Comparison of ENCODE assay signal across 22 cellular contexts in the genomic region with DNA sequence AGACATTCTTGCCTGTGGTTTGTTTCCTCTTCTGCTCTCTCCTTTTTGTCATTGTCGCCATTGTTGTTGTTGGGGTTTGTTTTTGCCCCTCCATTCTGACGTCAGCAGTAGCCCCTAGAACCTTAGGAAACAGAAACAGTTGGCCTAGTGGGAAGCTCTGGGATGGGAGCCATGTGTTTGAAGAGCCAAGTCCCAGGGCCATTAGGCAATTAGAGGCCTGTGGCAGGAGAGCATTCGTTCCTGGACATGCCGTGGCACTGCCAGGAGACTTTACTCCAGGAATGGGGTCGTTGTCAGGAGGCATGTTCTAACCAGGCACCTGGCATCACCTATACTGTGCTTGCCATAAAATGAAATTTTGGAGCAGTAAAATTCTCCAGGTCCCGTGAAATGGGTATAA.
"Had no signal": no experiment of that assay in that cellular context is flagged by ENCODE, and none has a peak within 500 bp of the region (broad histone marks: within the 10 kb centered on the region; RNA-seq: fewer than 3 reads in every experiment).

No MANE protein-coding gene starts in this region.

- ATAC-seq: foreskin keratinocyte; lower lobe of right lung; natural killer cell; pancreas; sciatic nerve; stimulated activated effector memory CD8-positive, alpha-beta T cell treated with anti-CD3 and anti-CD28 coated beads, Interleukin-12 subunit alpha, Interleukin-12 subunit beta, amount 100 ng/mL, for 72 hours had no signal

- DNase-seq: cortex of kidney; foreskin keratinocyte; glutamatergic neuron; heart right ventricle; hippocampal formation; left cardiac atrium; left ventricle myocardium inferior; lower lobe of right lung; natural killer cell; occipital lobe; pancreas; stimulated activated CD4-positive, alpha-beta T cell treated with anti-CD3 and anti-CD28 coated beads, Interleukin-12 subunit alpha, Interleukin-12 subunit beta, amount 100 ng/mL, for 4 hours; stimulated activated CD4-positive, alpha-beta T cell treated with anti-CD3 and anti-CD28 coated beads, Interleukin-2, amount 100 ng/mL, for 24 hours; stimulated activated CD4-positive, alpha-beta T cell treated with anti-CD3 and anti-CD28 coated beads, Interleukin-4, amount 100 ng/mL, for 24 hours; stimulated activated naive CD4-positive, alpha-beta T cell treated with Interleukin-2 at 50 U/mL for 16 hours; stomach; thyroid gland; trophoblast cell had no signal

- H3K9me3 ChIP-seq: heart right ventricle, left ventricle myocardium inferior, lower lobe of right lung, pancreas, stomach, thyroid gland had no signal

- H3K27me3 ChIP-seq: foreskin keratinocyte, heart right ventricle, pancreas, stomach, thyroid gland had no signal

- H3K4me1 ChIP-seq: foreskin keratinocyte, pancreas had no signal

- H3K36me3 ChIP-seq: heart right ventricle, left ventricle myocardium inferior, lower lobe of right lung, pancreas, thyroid gland had no signal

- H3K27ac ChIP-seq: foreskin keratinocyte, heart right ventricle, left ventricle myocardium inferior, lower lobe of right lung, pancreas, stomach, thyroid gland had no signal

- H3K4me2 ChIP-seq: smooth muscle cell had no signal

- FAIRE-seq: islet of Langerhans, pancreas had no signal

- H3K4me3 ChIP-seq: heart right ventricle, left ventricle myocardium inferior, lower lobe of right lung, pancreas, smooth muscle cell, stomach, thyroid gland had no signal
